In genomic region chr9:36833954-36834353, GRCh38 we compare ENCODE assay signal across 20 cellular contexts.
DNase-seq lines count a peak whose midpoint lies in the region; ATAC-seq and TF ChIP-seq lines count a peak whose summit lies in the region.
"Had no signal": no experiment of that assay in that cellular context is flagged by ENCODE, and none has a peak within 500 bp of the region (broad histone marks: within the 10 kb centered on the region; RNA-seq: fewer than 3 reads in every experiment).

No MANE protein-coding gene starts in this region.

- H3K4me2 ChIP-seq in BLaER1 treated with 17β-estradiol and CSF1 and Interleukin-3, amounts not matched to agents 10 nM and 100 nM, result peak overlapping the region in 7 of 11 experiments; percentile 16 to 89 (median 79); a peak in 7 of 22 replicates
- H3K4me2 ChIP-seq in H9 (ENCODE audit: insufficient read depth, insufficient read length, low read length) (no peak overlapping the region), neural progenitor cell (no peak overlapping the region)

- H4K20me1 ChIP-seq in BLaER1 treated with 17β-estradiol and CSF1 and Interleukin-3, amounts not matched to agents 10 nM and 100 nM, result peaks cover 0 to 68% (median 44%) of the 10 kb centered on the region in 11 experiments; a peak in 18 of 22 replicates
- H4K20me1 ChIP-seq in H9 (ENCODE audit: control insufficient read depth, insufficient read depth, insufficient read length) (no peaks in the 10 kb centered on the region), neural progenitor cell (ENCODE audit: low read depth) (no peaks in the 10 kb centered on the region)

- H3K27ac ChIP-seq in BLaER1 treated with 17β-estradiol and CSF1 and Interleukin-3, amounts not matched to agents 10 nM and 100 nM, result no peak overlapping the region
- H3K27ac ChIP-seq in H9 (ENCODE audit: insufficient read length, low read depth, low read length), result no peak overlapping the region
- no peak overlapping the region for H3K27ac ChIP-seq in WERI-Rb-1
- H3K27ac ChIP-seq in neural progenitor cell, result no peak overlapping the region
- no peak overlapping the region for H3K27ac ChIP-seq in naive thymus-derived CD4-positive, alpha-beta T cell (ENCODE audit: low read depth, low read length)
- H3K27ac ChIP-seq in gastroesophageal sphincter, result no peak overlapping the region
- H3K27ac ChIP-seq: esophagus squamous epithelium had no signal

- no peak for ATAC-seq in naive thymus-derived CD4-positive, alpha-beta T cell
- ATAC-seq in gastroesophageal sphincter, result no peak
- no peak for ATAC-seq in activated CD8-positive, alpha-beta T cell treated with anti-CD3 and anti-CD28 coated beads for 36 hours
- ATAC-seq: right cardiac atrium had no signal

- H3K4me3 ChIP-seq in BLaER1 treated with 17β-estradiol and CSF1 and Interleukin-3, amounts not matched to agents 10 nM and 100 nM, result no peak overlapping the region
- H3K4me3 ChIP-seq in WERI-Rb-1 (ENCODE audit: low read depth, low read length) (no peak overlapping the region), neural progenitor cell (no peak overlapping the region), gastroesophageal sphincter (no peak overlapping the region)
- H3K4me3 ChIP-seq in naive thymus-derived CD4-positive, alpha-beta T cell (ENCODE audit: low read length), result no peak overlapping the region
- H3K4me3 ChIP-seq: esophagus squamous epithelium had no signal

- H3K9me3 Mint-ChIP-seq in H9 (no peaks in the 10 kb centered on the region), neural progenitor cell (no peaks in the 10 kb centered on the region)
- no peaks in the 10 kb centered on the region for H3K9me3 Mint-ChIP-seq in naive thymus-derived CD4-positive, alpha-beta T cell
- H3K9me3 Mint-ChIP-seq in activated CD8-positive, alpha-beta T cell treated with anti-CD3 and anti-CD28 coated beads for 36 hours, result no peaks in the 10 kb centered on the region
- H3K9me3 Mint-ChIP-seq: T-helper 2 cell treated with Interferon-gamma antibody and Interleukin-4, amounts not matched to agents 5 μg/mL and 100 μg/mL, for 36 hours had no signal

- H3K79me2 ChIP-seq in H9 (ENCODE audit: insufficient read depth, low read length) (no peaks in the 10 kb centered on the region), neural progenitor cell (ENCODE audit: low read depth) (no peaks in the 10 kb centered on the region)

- H2BK12ac ChIP-seq in H9 (ENCODE audit: insufficient read length, low read depth, low read length), result no peak overlapping the region

- no peaks in the 10 kb centered on the region for H3K27me3 ChIP-seq in BLaER1 treated with 17β-estradiol and CSF1 and Interleukin-3, amounts not matched to agents 10 nM and 100 nM
- H3K27me3 ChIP-seq in H9 (ENCODE audit: insufficient read depth, low read length) (no peaks in the 10 kb centered on the region), WERI-Rb-1 (ENCODE audit: insufficient read depth, low read depth, severe bottlenecking) (no peaks in the 10 kb centered on the region), neural progenitor cell (no peaks in the 10 kb centered on the region), gastroesophageal sphincter (no peaks in the 10 kb centered on the region)
- no peaks in the 10 kb centered on the region for H3K27me3 ChIP-seq in naive thymus-derived CD4-positive, alpha-beta T cell (ENCODE audit: control insufficient read depth in 2 of 2, insufficient read depth in 2 of 2, low read length in 2 of 2)

- H2AFZ ChIP-seq in H9 (ENCODE audit: low read length), result no peak overlapping the region
- peak overlapping the region; percentile 72 for H2AFZ ChIP-seq in neural progenitor cell (replicated peaks)

- POLR2A ChIA-PET in naive thymus-derived CD4-positive, alpha-beta T cell (lab: Charles Lee), result no interaction called here
- POLR2A ChIA-PET in activated CD8-positive, alpha-beta T cell treated with anti-CD3 and anti-CD28 coated beads for 36 hours (lab: Charles Lee), result no interaction called here

- TF ChIP-seq POLR2A in gastroesophageal sphincter (IDR thresholded peaks at IDR 0.05), result no peak

- H3K14ac ChIP-seq in H9 (ENCODE audit: insufficient read depth, low read length), result no peak overlapping the region

- H3K36me3 ChIP-seq in BLaER1 treated with 17β-estradiol and CSF1 and Interleukin-3, amounts not matched to agents 10 nM and 100 nM, result peaks cover 0 to 25% (median 15%) of the 10 kb centered on the region in 11 experiments; a peak in 15 of 22 replicates
- H3K36me3 ChIP-seq in WERI-Rb-1 (peaks cover 15% of the 10 kb centered on the region), neural progenitor cell (no peaks in the 10 kb centered on the region), gastroesophageal sphincter (no peaks in the 10 kb centered on the region)
- H3K36me3 ChIP-seq in naive thymus-derived CD4-positive, alpha-beta T cell (ENCODE audit: control insufficient read depth in 2 of 3, insufficient read depth in 3 of 3, low read length in 3 of 3), result no peaks in the 10 kb centered on the region
- H3K36me3 ChIP-seq: esophagus squamous epithelium had no signal

- no peak overlapping the region for H4K8ac ChIP-seq in H9 (replicated peaks; ENCODE audit: insufficient read length, low read depth, low read length)

- H3K23ac ChIP-seq in H9 (ENCODE audit: insufficient read length, low read depth, low read length), result no peak overlapping the region

- no peak overlapping the region for H3K56ac ChIP-seq in H9 (ENCODE audit: insufficient read length, low read depth, low read length)

- H3K36me3 Mint-ChIP-seq in H9 (ENCODE audit: insufficient read depth in 1 of 3, low read depth in 3 of 3), result no peaks in the 10 kb centered on the region
- H3K36me3 Mint-ChIP-seq in neural progenitor cell, result no peaks in the 10 kb centered on the region
- H3K36me3 Mint-ChIP-seq in naive thymus-derived CD4-positive, alpha-beta T cell, result no peaks in the 10 kb centered on the region
- no peaks in the 10 kb centered on the region for H3K36me3 Mint-ChIP-seq in activated CD8-positive, alpha-beta T cell treated with anti-CD3 and anti-CD28 coated beads for 36 hours (ENCODE audit: low read depth)

- H2BK5ac ChIP-seq in H9 (ENCODE audit: insufficient read length, low read length), result no peak overlapping the region

- DNase-seq in H9 (peak; percentile 69), WERI-Rb-1 (no peak), neural progenitor cell (ENCODE audit: low spot score) (peak; percentile 35), NCI-H510A (lab: John Stamatoyannopoulos, UW) (no peak)
- no peak for DNase-seq in naive thymus-derived CD4-positive, alpha-beta T cell
- no peak for DNase-seq in activated CD8-positive, alpha-beta T cell treated with anti-CD3 and anti-CD28 coated beads for 36 hours
- DNase-seq: activated gamma-delta T cell treated with Interleukin-2 at 50 U/mL for 16 hours; amygdala; central memory CD4-positive, alpha-beta T cell; effector CD4-positive, alpha-beta T cell; esophagus squamous epithelium; HCEC 1CT; mesenchymal stem cell; NCI-H1105; NCI-H2171; right cardiac atrium; SIG-M5 had no signal

- intact Hi-C loops in naive thymus-derived CD4-positive, alpha-beta T cell (cut with micrococcal nuclease), result no loop called here
- intact Hi-C loops in activated CD8-positive, alpha-beta T cell treated with anti-CD3 and anti-CD28 coated beads for 36 hours (cut with micrococcal nuclease), result no loop called here

- H3K27ac Mint-ChIP-seq in H9, result no peak overlapping the region
- no peak overlapping the region for H3K27ac Mint-ChIP-seq in neural progenitor cell
- H3K27ac Mint-ChIP-seq in naive thymus-derived CD4-positive, alpha-beta T cell, result no peak overlapping the region
- no peak overlapping the region for H3K27ac Mint-ChIP-seq in activated CD8-positive, alpha-beta T cell treated with anti-CD3 and anti-CD28 coated beads for 36 hours
- H3K27ac Mint-ChIP-seq: T-helper 2 cell treated with Interferon-gamma antibody and Interleukin-4, amounts not matched to agents 5 μg/mL and 100 μg/mL, for 36 hours had no signal

- peaks cover 2% of the 10 kb centered on the region for H3K23me2 ChIP-seq in H9 (ENCODE audit: insufficient read length, low read depth, low read length, poor library complexity, severe bottlenecking)

- no peak overlapping the region for H2BK15ac ChIP-seq in H9 (ENCODE audit: low read depth, low read length)

- no CpG with 5 or more reads among the region's 6 CpGs for WGBS in H9 (ENCODE audit: extremely low coverage, insufficient read length, low lambda C conversion rate)
- no CpG with 5 or more reads among the region's 6 CpGs for WGBS in gastroesophageal sphincter (ENCODE audit: low coverage in 1 of 2), 2 donors

- H2BK120ac ChIP-seq in H9 (ENCODE audit: low read depth, low read length, poor library complexity, severe bottlenecking), result no peak overlapping the region

- no peak for TF ChIP-seq EP300 in gastroesophageal sphincter (IDR thresholded peaks at IDR 0.05)

- peaks cover 4% of the 10 kb centered on the region for H3K27me3 Mint-ChIP-seq in H9 (ENCODE audit: low read depth)
- peaks cover 17% of the 10 kb centered on the region for H3K27me3 Mint-ChIP-seq in neural progenitor cell (ENCODE audit: insufficient read depth, low read depth)
- peaks cover 0 to 7% (median 3%) of the 10 kb centered on the region in 5 donors for H3K27me3 Mint-ChIP-seq in naive thymus-derived CD4-positive, alpha-beta T cell
- H3K27me3 Mint-ChIP-seq in activated CD8-positive, alpha-beta T cell treated with anti-CD3 and anti-CD28 coated beads for 36 hours, result no peaks in the 10 kb centered on the region

- H3K4me1 Mint-ChIP-seq in H9, result peaks cover 20 to 41% of the 10 kb centered on the region in 2 experiments
- peaks cover 42% of the 10 kb centered on the region for H3K4me1 Mint-ChIP-seq in neural progenitor cell
- H3K4me1 Mint-ChIP-seq in naive thymus-derived CD4-positive, alpha-beta T cell, result peaks cover 0 to 1% (median 0%) of the 10 kb centered on the region in 7 donors
- H3K4me1 Mint-ChIP-seq in activated CD8-positive, alpha-beta T cell treated with anti-CD3 and anti-CD28 coated beads for 36 hours (ENCODE audit: low read depth), result no peaks in the 10 kb centered on the region

- H4K5ac ChIP-seq in H9 (ENCODE audit: insufficient read length, low read depth, low read length), result no peak overlapping the region

- no peak overlapping the region for H4K91ac ChIP-seq in H9 (ENCODE audit: insufficient read length, low read depth, low read length)

- TF ChIP-seq CTCF in H9 (conservative IDR thresholded peaks at IDR 0.05) (peak; percentile 55), WERI-Rb-1 (IDR thresholded peaks at IDR 0.05; ENCODE audit: low read depth, low read length) (0 out of 2 replicates have a peak, but pooled peaks have one; percentile 3), neural progenitor cell (IDR thresholded peaks at IDR 0.05) (peak; percentile 30), gastroesophageal sphincter (IDR thresholded peaks at IDR 0.05) (no peak)
- TF ChIP-seq CTCF in activated CD8-positive, alpha-beta T cell treated with anti-CD3 and anti-CD28 coated beads for 36 hours (IDR thresholded peaks at IDR 0.05), result no peak

- peaks cover 16 to 76% (median 53%) of the 10 kb centered on the region in 10 experiments for H3K4me1 ChIP-seq in BLaER1 treated with 17β-estradiol and CSF1 and Interleukin-3, amounts not matched to agents 10 nM and 100 nM
- no peaks in the 10 kb centered on the region; the same call in 1 of the 2 replicates for H3K4me1 ChIP-seq in H9 (ENCODE audit: insufficient read depth, low read length)
- peaks cover 7% of the 10 kb centered on the region for H3K4me1 ChIP-seq in neural progenitor cell
- no peaks in the 10 kb centered on the region for H3K4me1 ChIP-seq in naive thymus-derived CD4-positive, alpha-beta T cell (ENCODE audit: control insufficient read depth in 2 of 2, insufficient read depth in 2 of 2, low read length in 2 of 2)
- H3K4me1 ChIP-seq in gastroesophageal sphincter, result no peaks in the 10 kb centered on the region
- H3K4me1 ChIP-seq: esophagus squamous epithelium had no signal

- H3F3A ChIP-seq in neural progenitor cell (ENCODE audit: low read depth), result no peaks in the 10 kb centered on the region

- no peak overlapping the region for H3K18ac ChIP-seq in H9 (ENCODE audit: insufficient read length, low read depth, low read length)

- H3K9me3 ChIP-seq in BLaER1 treated with 17β-estradiol and CSF1 and Interleukin-3, amounts not matched to agents 10 nM and 100 nM (replicated peaks in 1 of 11), result no peaks in the 10 kb centered on the region
- no peaks in the 10 kb centered on the region for H3K9me3 ChIP-seq in H9 (ENCODE audit: control insufficient read depth, low read depth, low read length)
- no peaks in the 10 kb centered on the region for H3K9me3 ChIP-seq in WERI-Rb-1 (ENCODE audit: severe bottlenecking)
- H3K9me3 ChIP-seq in neural progenitor cell (ENCODE audit: low read depth), result no peaks in the 10 kb centered on the region
- H3K9me3 ChIP-seq in naive thymus-derived CD4-positive, alpha-beta T cell (ENCODE audit: control insufficient read depth in 2 of 3, low read length in 3 of 3), result no peaks in the 10 kb centered on the region
- no peaks in the 10 kb centered on the region for H3K9me3 ChIP-seq in gastroesophageal sphincter
- H3K9me3 ChIP-seq: esophagus squamous epithelium had no signal

- no peak overlapping the region for H2BK20ac ChIP-seq in H9 (ENCODE audit: low read depth, low read length, poor library complexity, severe bottlenecking)

- CTCF ChIA-PET in naive thymus-derived CD4-positive, alpha-beta T cell (lab: Charles Lee), result no interaction called here
- CTCF ChIA-PET in activated CD8-positive, alpha-beta T cell treated with anti-CD3 and anti-CD28 coated beads for 36 hours (lab: Charles Lee), result no interaction called here

- no peaks in the 10 kb centered on the region for H3K79me1 ChIP-seq in H9 (ENCODE audit: insufficient read depth, low read depth, low read length, poor library complexity, severe bottlenecking)

- H3T11ph ChIP-seq in H9 (ENCODE audit: low read length), result no peak overlapping the region

- no peak overlapping the region for H3K9ac ChIP-seq in BLaER1 treated with 17β-estradiol and CSF1 and Interleukin-3, amounts not matched to agents 10 nM and 100 nM
- H3K9ac ChIP-seq in H9 (ENCODE audit: extremely low read depth, insufficient read length, low read length) (no peak overlapping the region), neural progenitor cell (no peak overlapping the region)

- no peak overlapping the region for H3K4ac ChIP-seq in H9 (ENCODE audit: low read depth, low read length)

- H3K4me3 Mint-ChIP-seq in H9 (no peak overlapping the region), neural progenitor cell (no peak overlapping the region)
- no peak overlapping the region for H3K4me3 Mint-ChIP-seq in naive thymus-derived CD4-positive, alpha-beta T cell
- no peak overlapping the region for H3K4me3 Mint-ChIP-seq in activated CD8-positive, alpha-beta T cell treated with anti-CD3 and anti-CD28 coated beads for 36 hours
- H3K4me3 Mint-ChIP-seq: T-helper 2 cell treated with Interferon-gamma antibody and Interleukin-4, amounts not matched to agents 5 μg/mL and 100 μg/mL, for 36 hours had no signal

- H2AK5ac ChIP-seq in H9 (ENCODE audit: insufficient read length, low read length), result no peak overlapping the region

Comparison
In these comparisons a context has a peak if more than half of its experiments do, and no peak if none do; other contexts are left out.
1. H3K4me2 ChIP-seq: peak in BLaER1 treated with 17β-estradiol and CSF1 and Interleukin-3, amounts not matched to agents 10 nM and 100 nM (7 of 11); none in H9 (single experiment) and neural progenitor cell (single experiment).
2. DNase-seq: peak in H9 (single experiment) and neural progenitor cell (single experiment); none in WERI-Rb-1 (single experiment), naive thymus-derived CD4-positive, alpha-beta T cell (0 of 9), activated CD8-positive, alpha-beta T cell treated with anti-CD3 and anti-CD28 coated beads for 36 hours (single experiment) and NCI-H510A (single experiment).
3. CTCF ChIP-seq: peak in H9 (single experiment), WERI-Rb-1 (single experiment) and neural progenitor cell (single experiment); none in gastroesophageal sphincter (0 of 4) and activated CD8-positive, alpha-beta T cell treated with anti-CD3 and anti-CD28 coated beads for 36 hours (single experiment).